Comparison of ENCODE assay signal across 23 cellular contexts in genomic region chr7:108268200-108268820, GRCh38.
DNase-seq lines count a peak whose midpoint lies in the region; ATAC-seq and TF ChIP-seq lines count a peak whose summit lies in the region.
"Had no signal": no experiment of that assay in that cellular context is flagged by ENCODE, and none has a peak within 500 bp of the region (broad histone marks: within the 10 kb centered on the region; RNA-seq: fewer than 3 reads in every experiment).

No MANE protein-coding gene starts in this region.

- TF ChIP-seq CTCF in cardiac fibroblast (IDR thresholded peaks at IDR 0.05; ENCODE audit: low read depth, low read length) = no peak

- H3K4me3 ChIP-seq in cardiac fibroblast (replicated peaks in 1 of 2; ENCODE audit: low read depth in 2 of 2, low read length in 2 of 2) = no peak overlapping the region
- H3K4me3 ChIP-seq: BLaER1, GM12878, GM23338 had no signal

- no peak for ATAC-seq in GM18498 (IDR thresholded peaks at IDR 0.05; ENCODE audit: unreplicated experiment)
- no peak for ATAC-seq in GM21390 (IDR thresholded peaks at IDR 0.05; ENCODE audit: unreplicated experiment)
- ATAC-seq: GM12878, GM23338 had no signal

- peak; percentile 37 for DNase-seq in AG08396 (ENCODE audit: low spot score)
- peak; percentile 56 for DNase-seq in M059J (ENCODE audit: low read depth)
- peak; percentile 31 to 39 for DNase-seq in cardiac fibroblast (ENCODE audit: low read depth in 2 of 2)
- DNase-seq in kidney tubule cell (ENCODE audit: low spot score) = peak; percentile 63
- DNase-seq in activated naive CD4-positive, alpha-beta T cell treated with Interleukin-2 at 50 U/mL for 16 hours = no peak
- DNase-seq in LoVo (ENCODE audit: low spot score) = no peak
- DNase-seq: Caco-2; CD4-positive, alpha-beta T cell; DMS 273 treated with DMSO at 0.1 percent for 48 hours; DMS79 treated with DMSO at 0.1 percent for 48 hours; NCI-H1105; NCI-H1694; NCI-H2081 treated with DMSO at 0.1 percent for 48 hours; NCI-H2171 treated with DMSO at 0.1 percent for 48 hours; NCI-H524 treated with DMSO at 0.1 percent for 48 hours; OCI-M1; Right ventricle myocardium superior; SW 1271 had no signal

Comparison
In these comparisons a context has a peak if more than half of its experiments do, and no peak if none do; other contexts are left out.
1. DNase-seq: peak in AG08396 (single experiment), M059J (single experiment), cardiac fibroblast (2 of 2) and kidney tubule cell (single experiment); none in activated naive CD4-positive, alpha-beta T cell treated with Interleukin-2 at 50 U/mL for 16 hours (single experiment) and LoVo (single experiment).